In the genomic region with DNA sequence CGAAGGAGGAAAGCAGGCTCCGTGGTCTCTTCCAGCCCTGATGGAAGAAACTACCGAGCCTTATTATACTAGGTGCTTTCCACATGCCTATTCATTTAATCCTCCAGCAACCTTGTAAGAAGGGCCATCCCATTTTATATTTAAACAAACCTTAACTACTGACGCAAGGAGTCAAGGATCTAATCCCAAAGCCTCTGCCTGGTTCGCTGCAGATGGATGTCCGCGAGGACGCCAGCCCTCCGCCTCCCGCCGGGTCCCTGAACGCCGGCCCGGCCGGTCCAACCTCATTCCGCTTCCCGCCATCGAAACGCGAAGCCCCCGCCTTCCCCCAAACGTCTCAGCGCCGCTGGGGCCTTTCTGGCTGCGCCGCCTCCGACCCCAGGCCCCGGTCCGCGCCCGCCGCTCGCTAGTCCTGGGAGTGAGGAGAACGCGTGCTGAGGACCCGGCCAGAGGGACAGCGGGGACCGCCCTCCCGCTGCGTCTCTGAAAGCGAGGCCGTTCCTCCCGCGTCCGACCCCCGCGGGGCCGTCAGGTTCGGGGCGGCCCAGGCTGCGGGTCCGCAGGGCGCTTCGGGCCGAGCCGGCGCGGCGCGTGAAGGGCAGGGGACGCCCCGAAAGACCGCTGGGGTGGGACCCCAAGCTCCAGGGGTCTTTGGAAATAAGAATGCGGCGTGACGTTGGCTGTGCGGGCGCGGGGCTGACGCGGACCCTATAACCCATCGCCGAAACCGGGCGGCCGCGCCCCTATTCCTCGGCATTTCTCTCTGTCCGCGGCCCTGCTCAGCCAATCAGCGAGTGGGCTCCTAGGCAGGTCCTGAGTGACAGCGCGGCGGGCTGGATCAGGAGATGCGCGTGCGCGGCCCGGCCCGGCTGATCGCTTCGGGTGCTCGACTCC, we compare ENCODE assay signal across 1 cellular context.
TF ChIP-seq lines count a peak whose summit lies in the region.

No MANE protein-coding gene starts in this region.

TF ChIP-seq in HepG2, 621 proteins besides CTCF, POLR2A, EP300 and RAD21 (continued from another document and continues in another):
- TF ChIP-seq, protein P1, sequence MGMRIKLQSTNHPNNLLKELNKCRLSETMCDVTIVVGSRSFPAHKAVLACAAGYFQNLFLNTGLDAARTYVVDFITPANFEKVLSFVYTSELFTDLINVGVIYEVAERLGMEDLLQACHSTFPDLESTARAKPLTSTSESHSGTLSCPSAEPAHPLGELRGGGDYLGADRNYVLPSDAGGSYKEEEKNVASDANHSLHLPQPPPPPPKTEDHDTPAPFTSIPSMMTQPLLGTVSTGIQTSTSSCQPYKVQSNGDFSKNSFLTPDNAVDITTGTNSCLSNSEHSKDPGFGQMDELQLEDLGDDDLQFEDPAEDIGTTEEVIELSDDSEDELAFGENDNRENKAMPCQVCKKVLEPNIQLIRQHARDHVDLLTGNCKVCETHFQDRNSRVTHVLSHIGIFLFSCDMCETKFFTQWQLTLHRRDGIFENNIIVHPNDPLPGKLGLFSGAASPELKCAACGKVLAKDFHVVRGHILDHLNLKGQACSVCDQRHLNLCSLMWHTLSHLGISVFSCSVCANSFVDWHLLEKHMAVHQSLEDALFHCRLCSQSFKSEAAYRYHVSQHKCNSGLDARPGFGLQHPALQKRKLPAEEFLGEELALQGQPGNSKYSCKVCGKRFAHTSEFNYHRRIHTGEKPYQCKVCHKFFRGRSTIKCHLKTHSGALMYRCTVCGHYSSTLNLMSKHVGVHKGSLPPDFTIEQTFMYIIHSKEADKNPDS (CRISPR knock-in tag; IDR thresholded peaks at IDR 0.05) = no peak
- TF ChIP-seq, protein P2, sequence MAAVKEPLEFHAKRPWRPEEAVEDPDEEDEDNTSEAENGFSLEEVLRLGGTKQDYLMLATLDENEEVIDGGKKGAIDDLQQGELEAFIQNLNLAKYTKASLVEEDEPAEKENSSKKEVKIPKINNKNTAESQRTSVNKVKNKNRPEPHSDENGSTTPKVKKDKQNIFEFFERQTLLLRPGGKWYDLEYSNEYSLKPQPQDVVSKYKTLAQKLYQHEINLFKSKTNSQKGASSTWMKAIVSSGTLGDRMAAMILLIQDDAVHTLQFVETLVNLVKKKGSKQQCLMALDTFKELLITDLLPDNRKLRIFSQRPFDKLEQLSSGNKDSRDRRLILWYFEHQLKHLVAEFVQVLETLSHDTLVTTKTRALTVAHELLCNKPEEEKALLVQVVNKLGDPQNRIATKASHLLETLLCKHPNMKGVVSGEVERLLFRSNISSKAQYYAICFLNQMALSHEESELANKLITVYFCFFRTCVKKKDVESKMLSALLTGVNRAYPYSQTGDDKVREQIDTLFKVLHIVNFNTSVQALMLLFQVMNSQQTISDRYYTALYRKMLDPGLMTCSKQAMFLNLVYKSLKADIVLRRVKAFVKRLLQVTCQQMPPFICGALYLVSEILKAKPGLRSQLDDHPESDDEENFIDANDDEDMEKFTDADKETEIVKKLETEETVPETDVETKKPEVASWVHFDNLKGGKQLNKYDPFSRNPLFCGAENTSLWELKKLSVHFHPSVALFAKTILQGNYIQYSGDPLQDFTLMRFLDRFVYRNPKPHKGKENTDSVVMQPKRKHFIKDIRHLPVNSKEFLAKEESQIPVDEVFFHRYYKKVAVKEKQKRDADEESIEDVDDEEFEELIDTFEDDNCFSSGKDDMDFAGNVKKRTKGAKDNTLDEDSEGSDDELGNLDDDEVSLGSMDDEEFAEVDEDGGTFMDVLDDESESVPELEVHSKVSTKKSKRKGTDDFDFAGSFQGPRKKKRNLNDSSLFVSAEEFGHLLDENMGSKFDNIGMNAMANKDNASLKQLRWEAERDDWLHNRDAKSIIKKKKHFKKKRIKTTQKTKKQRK (IDR thresholded peaks at IDR 0.05; ENCODE audit: low read length) = no peak
- TF ChIP-seq, protein P3, sequence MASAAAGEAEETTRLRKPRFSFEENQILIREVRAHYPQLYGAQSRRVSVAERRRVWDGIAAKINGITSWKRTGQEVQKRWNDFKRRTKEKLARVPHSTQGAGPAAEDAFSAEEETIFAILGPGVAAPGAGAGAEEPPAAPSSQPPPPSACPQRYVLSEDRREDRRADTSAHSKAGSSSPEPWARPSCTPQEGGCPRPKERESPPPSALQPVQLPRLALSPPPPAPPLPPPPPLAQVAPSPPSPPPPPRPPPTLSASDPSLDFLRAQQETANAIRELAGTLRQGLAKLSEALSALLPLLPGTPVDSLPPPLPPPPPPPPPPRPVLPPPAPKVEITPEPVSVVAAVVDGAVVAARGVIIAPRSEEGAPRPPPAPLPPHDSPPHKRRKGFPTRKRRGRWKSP (CRISPR knock-in tag; IDR thresholded peaks at IDR 0.05) = no peak
- TF ChIP-seq, protein P4, sequence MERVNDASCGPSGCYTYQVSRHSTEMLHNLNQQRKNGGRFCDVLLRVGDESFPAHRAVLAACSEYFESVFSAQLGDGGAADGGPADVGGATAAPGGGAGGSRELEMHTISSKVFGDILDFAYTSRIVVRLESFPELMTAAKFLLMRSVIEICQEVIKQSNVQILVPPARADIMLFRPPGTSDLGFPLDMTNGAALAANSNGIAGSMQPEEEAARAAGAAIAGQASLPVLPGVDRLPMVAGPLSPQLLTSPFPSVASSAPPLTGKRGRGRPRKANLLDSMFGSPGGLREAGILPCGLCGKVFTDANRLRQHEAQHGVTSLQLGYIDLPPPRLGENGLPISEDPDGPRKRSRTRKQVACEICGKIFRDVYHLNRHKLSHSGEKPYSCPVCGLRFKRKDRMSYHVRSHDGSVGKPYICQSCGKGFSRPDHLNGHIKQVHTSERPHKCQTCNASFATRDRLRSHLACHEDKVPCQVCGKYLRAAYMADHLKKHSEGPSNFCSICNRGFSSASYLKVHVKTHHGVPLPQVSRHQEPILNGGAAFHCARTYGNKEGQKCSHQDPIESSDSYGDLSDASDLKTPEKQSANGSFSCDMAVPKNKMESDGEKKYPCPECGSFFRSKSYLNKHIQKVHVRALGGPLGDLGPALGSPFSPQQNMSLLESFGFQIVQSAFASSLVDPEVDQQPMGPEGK (CRISPR knock-in tag; IDR thresholded peaks at IDR 0.05) = no peak; the same call in 1 of the 2 replicates
- TF ChIP-seq NR2F6 (IDR thresholded peaks at IDR 0.05) (no peak), NR2F6 (CRISPR knock-in tag; IDR thresholded peaks at IDR 0.05) (no peak), ZNF326 (CRISPR knock-in tag; IDR thresholded peaks at IDR 0.05; ENCODE audit: borderline replicate concordance) (no peak), NONO (IDR thresholded peaks at IDR 0.05) (no peak), NONO (CRISPR knock-in tag; conservative IDR thresholded peaks at IDR 0.05) (peak; percentile 12; the same call in 1 of the 2 replicates), KDM5A (IDR thresholded peaks at IDR 0.05; ENCODE audit: borderline replicate concordance, low read length) (0 out of 2 replicates have a peak, but pooled peaks have one; percentile 6), PHF8 (CRISPR knock-in tag; IDR thresholded peaks at IDR 0.05) (peak; percentile 66), MAZ (IDR thresholded peaks at IDR 0.05; ENCODE audit: borderline replicate concordance, low read depth, low read length) (no peak), MAZ (CRISPR knock-in tag; IDR thresholded peaks at IDR 0.05; ENCODE audit: low read depth) (peak; percentile 33), SP2 (CRISPR knock-in tag; IDR thresholded peaks at IDR 0.05) (0 out of 2 replicates have a peak, but pooled peaks have one; percentile 11), ZNF564 (CRISPR knock-in tag; IDR thresholded peaks at IDR 0.05) (peak; percentile 73; the same call in 1 of the 2 replicates), PAF1 (CRISPR knock-in tag; IDR thresholded peaks at IDR 0.05) (no peak), ZNF670 (CRISPR knock-in tag; IDR thresholded peaks at IDR 0.05; ENCODE audit: borderline replicate concordance) (no peak; the same call in 1 of the 2 replicates), FOXO1 (CRISPR knock-in tag; IDR thresholded peaks at IDR 0.05) (no peak), DMAP1 (CRISPR knock-in tag; IDR thresholded peaks at IDR 0.05) (peak; percentile 7; the same call in 1 of the 2 replicates), SOX5 (CRISPR knock-in tag; IDR thresholded peaks at IDR 0.05; ENCODE audit: borderline replicate concordance) (no peak), HNRNPK (IDR thresholded peaks at IDR 0.05; ENCODE audit: low read depth, low read length, poor library complexity, severe bottlenecking) (peak; percentile 24), RARA (CRISPR knock-in tag; IDR thresholded peaks at IDR 0.05) (no peak), ZNF816 (CRISPR knock-in tag; IDR thresholded peaks at IDR 0.05; ENCODE audit: borderline replicate concordance) (no peak), ZNF510 (CRISPR knock-in tag; IDR thresholded peaks at IDR 0.05; ENCODE audit: low read depth) (0 out of 2 replicates have a peak, but pooled peaks have one; percentile 33), SNAI1 (CRISPR knock-in tag; IDR thresholded peaks at IDR 0.05; ENCODE audit: borderline replicate concordance) (no peak), ZNF431 (CRISPR knock-in tag; IDR thresholded peaks at IDR 0.05; ENCODE audit: borderline replicate concordance, low read depth) (0 out of 2 replicates have a peak, but pooled peaks have one; percentile 52), NFKBIZ (CRISPR knock-in tag; IDR thresholded peaks at IDR 0.05) (no peak), PHF5A (CRISPR knock-in tag; IDR thresholded peaks at IDR 0.05; ENCODE audit: low read depth, unreplicated experiment) (no peak), ZNF720 (CRISPR knock-in tag; IDR thresholded peaks at IDR 0.05) (no peak), ZNF367 (CRISPR knock-in tag; IDR thresholded peaks at IDR 0.05; ENCODE audit: borderline replicate concordance) (no peak), ZNF709 (CRISPR knock-in tag; IDR thresholded peaks at IDR 0.05) (peak; percentile 77; the same call in 1 of the 2 replicates), FOXJ3 (CRISPR knock-in tag; IDR thresholded peaks at IDR 0.05; ENCODE audit: borderline replicate concordance) (no peak), ZSCAN31 (CRISPR knock-in tag; IDR thresholded peaks at IDR 0.05; ENCODE audit: low read depth) (peak; percentile 54; the same call in 1 of the 2 replicates), ZNF563 (CRISPR knock-in tag; IDR thresholded peaks at IDR 0.05) (peak; percentile 83), NFE2 (CRISPR knock-in tag; IDR thresholded peaks at IDR 0.05) (no peak), SMARCE1 (IDR thresholded peaks at IDR 0.05; ENCODE audit: borderline replicate concordance) (no peak), ZNF530 (CRISPR knock-in tag; IDR thresholded peaks at IDR 0.05; ENCODE audit: low read depth) (no peak), RFX5 (IDR thresholded peaks at IDR 0.05; ENCODE audit: low read depth, low read length) (peak; percentile 55; the same call in 1 of the 2 replicates), SSRP1 (CRISPR knock-in tag; IDR thresholded peaks at IDR 0.05) (no peak), KLF13 (CRISPR knock-in tag; IDR thresholded peaks at IDR 0.05) (no peak), FOSL2 (CRISPR knock-in tag; IDR thresholded peaks at IDR 0.05) (no peak)
- TF ChIP-seq, protein P5, sequence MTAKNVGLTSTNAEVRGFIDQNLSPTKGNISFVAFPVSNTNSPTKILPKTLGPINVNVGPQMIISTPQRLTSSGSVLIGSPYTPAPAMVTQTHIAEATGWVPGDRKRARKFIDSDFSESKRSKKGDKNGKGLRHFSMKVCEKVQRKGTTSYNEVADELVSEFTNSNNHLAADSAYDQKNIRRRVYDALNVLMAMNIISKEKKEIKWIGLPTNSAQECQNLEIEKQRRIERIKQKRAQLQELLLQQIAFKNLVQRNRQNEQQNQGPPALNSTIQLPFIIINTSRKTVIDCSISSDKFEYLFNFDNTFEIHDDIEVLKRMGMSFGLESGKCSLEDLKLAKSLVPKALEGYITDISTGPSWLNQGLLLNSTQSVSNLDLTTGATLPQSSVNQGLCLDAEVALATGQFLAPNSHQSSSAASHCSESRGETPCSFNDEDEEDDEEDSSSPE (CRISPR knock-in tag; IDR thresholded peaks at IDR 0.05) = peak; percentile 18; the same call in 1 of the 2 replicates
- TF ChIP-seq, protein P6, sequence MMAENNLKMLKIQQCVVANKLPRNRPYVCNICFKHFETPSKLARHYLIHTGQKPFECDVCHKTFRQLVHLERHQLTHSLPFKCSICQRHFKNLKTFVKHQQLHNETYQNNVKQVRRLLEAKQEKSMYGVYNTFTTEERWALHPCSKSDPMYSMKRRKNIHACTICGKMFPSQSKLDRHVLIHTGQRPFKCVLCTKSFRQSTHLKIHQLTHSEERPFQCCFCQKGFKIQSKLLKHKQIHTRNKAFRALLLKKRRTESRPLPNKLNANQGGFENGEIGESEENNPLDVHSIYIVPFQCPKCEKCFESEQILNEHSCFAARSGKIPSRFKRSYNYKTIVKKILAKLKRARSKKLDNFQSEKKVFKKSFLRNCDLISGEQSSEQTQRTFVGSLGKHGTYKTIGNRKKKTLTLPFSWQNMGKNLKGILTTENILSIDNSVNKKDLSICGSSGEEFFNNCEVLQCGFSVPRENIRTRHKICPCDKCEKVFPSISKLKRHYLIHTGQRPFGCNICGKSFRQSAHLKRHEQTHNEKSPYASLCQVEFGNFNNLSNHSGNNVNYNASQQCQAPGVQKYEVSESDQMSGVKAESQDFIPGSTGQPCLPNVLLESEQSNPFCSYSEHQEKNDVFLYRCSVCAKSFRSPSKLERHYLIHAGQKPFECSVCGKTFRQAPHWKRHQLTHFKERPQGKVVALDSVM (CRISPR knock-in tag; IDR thresholded peaks at IDR 0.05) = peak; percentile 15; the same call in 1 of the 2 replicates
- TF ChIP-seq, protein P7, sequence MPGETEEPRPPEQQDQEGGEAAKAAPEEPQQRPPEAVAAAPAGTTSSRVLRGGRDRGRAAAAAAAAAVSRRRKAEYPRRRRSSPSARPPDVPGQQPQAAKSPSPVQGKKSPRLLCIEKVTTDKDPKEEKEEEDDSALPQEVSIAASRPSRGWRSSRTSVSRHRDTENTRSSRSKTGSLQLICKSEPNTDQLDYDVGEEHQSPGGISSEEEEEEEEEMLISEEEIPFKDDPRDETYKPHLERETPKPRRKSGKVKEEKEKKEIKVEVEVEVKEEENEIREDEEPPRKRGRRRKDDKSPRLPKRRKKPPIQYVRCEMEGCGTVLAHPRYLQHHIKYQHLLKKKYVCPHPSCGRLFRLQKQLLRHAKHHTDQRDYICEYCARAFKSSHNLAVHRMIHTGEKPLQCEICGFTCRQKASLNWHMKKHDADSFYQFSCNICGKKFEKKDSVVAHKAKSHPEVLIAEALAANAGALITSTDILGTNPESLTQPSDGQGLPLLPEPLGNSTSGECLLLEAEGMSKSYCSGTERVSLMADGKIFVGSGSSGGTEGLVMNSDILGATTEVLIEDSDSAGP (CRISPR knock-in tag; IDR thresholded peaks at IDR 0.05; ENCODE audit: borderline replicate concordance) = 0 out of 2 replicates have a peak, but pooled peaks have one; percentile 24
- TF ChIP-seq, protein P8, sequence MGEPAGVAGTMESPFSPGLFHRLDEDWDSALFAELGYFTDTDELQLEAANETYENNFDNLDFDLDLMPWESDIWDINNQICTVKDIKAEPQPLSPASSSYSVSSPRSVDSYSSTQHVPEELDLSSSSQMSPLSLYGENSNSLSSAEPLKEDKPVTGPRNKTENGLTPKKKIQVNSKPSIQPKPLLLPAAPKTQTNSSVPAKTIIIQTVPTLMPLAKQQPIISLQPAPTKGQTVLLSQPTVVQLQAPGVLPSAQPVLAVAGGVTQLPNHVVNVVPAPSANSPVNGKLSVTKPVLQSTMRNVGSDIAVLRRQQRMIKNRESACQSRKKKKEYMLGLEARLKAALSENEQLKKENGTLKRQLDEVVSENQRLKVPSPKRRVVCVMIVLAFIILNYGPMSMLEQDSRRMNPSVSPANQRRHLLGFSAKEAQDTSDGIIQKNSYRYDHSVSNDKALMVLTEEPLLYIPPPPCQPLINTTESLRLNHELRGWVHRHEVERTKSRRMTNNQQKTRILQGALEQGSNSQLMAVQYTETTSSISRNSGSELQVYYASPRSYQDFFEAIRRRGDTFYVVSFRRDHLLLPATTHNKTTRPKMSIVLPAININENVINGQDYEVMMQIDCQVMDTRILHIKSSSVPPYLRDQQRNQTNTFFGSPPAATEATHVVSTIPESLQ (CRISPR knock-in tag; conservative IDR thresholded peaks at IDR 0.05) = no peak
